Comparison of ENCODE assay signal across 8 cellular contexts in the genomic region with DNA sequence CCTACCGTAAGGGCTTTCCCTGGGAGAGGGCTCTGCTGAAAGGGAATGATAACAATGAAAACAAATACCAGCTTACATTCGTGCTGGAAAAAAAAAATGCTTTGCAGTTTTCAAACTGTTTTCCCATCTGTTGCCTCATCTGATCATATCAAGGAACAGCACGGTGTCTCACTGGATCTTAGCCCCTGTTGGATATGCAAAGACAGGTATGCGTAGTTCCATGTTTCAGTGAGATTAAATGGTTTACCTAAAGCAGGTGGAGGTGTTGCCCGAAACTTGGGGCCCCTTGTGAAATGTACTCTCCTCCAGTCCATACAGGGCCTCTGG.
DNase-seq lines count a peak whose midpoint lies in the region; ATAC-seq, FAIRE-seq and TF ChIP-seq lines count a peak whose summit lies in the region.

No MANE protein-coding gene starts in this region.

- TF ChIP-seq POLR2A in esophagus muscularis mucosa (IDR thresholded peaks at IDR 0.05; ENCODE audit: low read depth) = no peak

- DNase-seq in GM12865 (ENCODE audit: low read depth) (no peak), RPMI8226 (peak; percentile 4), esophagus muscularis mucosa (ENCODE audit: extremely low spot score) (no peak), psoas muscle (no peak), mucosa of gallbladder (ENCODE audit: low spot score) (no peak), GM19239 (ENCODE audit: insufficient read length, low spot score) (no peak), DMS153 treated with DMSO at 0.1 percent for 48 hours (lab: John Stamatoyannopoulos, UW; ENCODE audit: unreplicated experiment) (no peak)

- no peaks in the 10 kb centered on the region for H3K9me3 ChIP-seq in esophagus muscularis mucosa
- no peaks in the 10 kb centered on the region for H3K9me3 ChIP-seq in psoas muscle

- ATAC-seq in psoas muscle (no peak), GM21717 (IDR thresholded peaks at IDR 0.05; ENCODE audit: unreplicated experiment) (no peak)

- no peaks in the 10 kb centered on the region for H3K27me3 ChIP-seq in esophagus muscularis mucosa
- peaks cover 0 to 12% (median 0%) of the 10 kb centered on the region in 3 donors for H3K27me3 ChIP-seq in psoas muscle (ENCODE audit: insufficient read depth in 3 of 3, low read length in 2 of 3)

- WGBS in esophagus muscularis mucosa = 55% methylated on average over 5 of the region's 5 CpGs
- 57 to 62% (median 57%) methylated on average over 5 of the region's 5 CpGs for WGBS in psoas muscle, 3 donors

- H3K27ac ChIP-seq in esophagus muscularis mucosa (replicated peaks in 1 of 4) = peak overlapping the region; percentile 90 to 96 (median 94)
- H3K27ac ChIP-seq in psoas muscle = no peak overlapping the region

- no peak for TF ChIP-seq CTCF in GM12865 (IDR thresholded peaks at IDR 0.05; ENCODE audit: insufficient read depth, low read depth, low read length, missing control alignments)
- no peak for TF ChIP-seq CTCF in esophagus muscularis mucosa (IDR thresholded peaks at IDR 0.05)
- TF ChIP-seq CTCF in psoas muscle (IDR thresholded peaks at IDR 0.05) = no peak

- no peaks in the 10 kb centered on the region for H3K36me3 ChIP-seq in esophagus muscularis mucosa
- H3K36me3 ChIP-seq in psoas muscle (ENCODE audit: insufficient read depth in 1 of 2, low read depth in 1 of 2) = no peaks in the 10 kb centered on the region

- H3K4me1 ChIP-seq in esophagus muscularis mucosa (peaks cover 19 to 33% (median 31%) of the 10 kb centered on the region in 4 donors), psoas muscle (peaks cover 11% of the 10 kb centered on the region)

- no peak for FAIRE-seq in GM19239 (lab: Jason Lieb, UNC)

- intact Hi-C loops in esophagus muscularis mucosa (cut with DNase I) (no loop called here), psoas muscle (cut with DNase I) (no loop called here)

- peak overlapping the region; percentile 67 for H3K4me3 ChIP-seq in GM12865 (ENCODE audit: low read depth, low read length)
- H3K4me3 ChIP-seq in esophagus muscularis mucosa = peak overlapping the region; percentile 77 to 96 (median 84)
- H3K4me3 ChIP-seq in psoas muscle = peak overlapping the region; percentile 90

- no peak for TF ChIP-seq EP300 in esophagus muscularis mucosa (IDR thresholded peaks at IDR 0.05)
